Comparison of ENCODE assay signal across 11 cellular contexts in the genomic region with DNA sequence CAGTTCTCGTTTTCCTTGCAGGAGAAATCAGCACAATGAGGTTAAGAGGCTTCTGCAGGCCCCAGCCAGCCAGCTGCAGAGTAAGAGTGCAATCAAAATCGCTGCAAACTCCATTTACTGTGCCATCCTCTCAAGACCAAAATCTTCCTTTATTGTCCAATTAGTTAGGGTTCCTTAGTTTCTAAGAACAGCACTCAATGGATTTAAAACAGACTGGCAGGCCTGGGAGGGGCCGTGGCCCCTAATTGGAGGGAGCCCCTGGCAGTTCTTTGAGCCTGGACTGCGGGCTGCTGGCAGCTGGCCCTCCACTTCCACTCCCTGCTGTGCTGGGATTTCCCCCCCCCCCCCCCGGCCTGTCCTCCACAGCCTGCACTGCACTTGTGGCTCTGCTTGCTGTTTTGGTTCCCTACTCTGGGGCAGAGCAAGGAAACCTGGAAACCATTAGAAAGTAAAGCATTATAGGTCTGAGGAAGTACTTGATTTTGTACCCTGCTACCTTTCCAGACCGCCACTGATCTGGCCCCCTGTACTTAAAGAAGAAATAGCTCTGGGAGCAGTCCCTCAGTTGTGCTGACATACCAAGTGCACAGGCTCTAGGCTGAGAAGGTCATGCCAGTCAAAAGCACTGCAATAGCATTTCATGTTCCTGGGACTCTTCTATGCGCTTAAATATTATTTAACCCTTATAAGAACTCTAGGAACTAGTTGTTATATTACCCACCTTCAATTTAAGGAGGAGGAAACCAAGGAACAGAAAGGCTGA.
DNase-seq lines count a peak whose midpoint lies in the region; ATAC-seq lines count a peak whose summit lies in the region.
"Had no signal": no experiment of that assay in that cellular context is flagged by ENCODE, and none has a peak within 500 bp of the region (broad histone marks: within the 10 kb centered on the region; RNA-seq: fewer than 3 reads in every experiment).

No MANE protein-coding gene starts in this region.

- H3K4me1 Mint-ChIP-seq in activated T-cell treated with anti-CD3 and anti-CD28 coated beads, Interleukin-2, amount 50 U/mL, for 4 hours (ENCODE audit: low read depth), result no peaks in the 10 kb centered on the region

- no peaks in the 10 kb centered on the region for H3K9me3 Mint-ChIP-seq in activated T-cell treated with anti-CD3 and anti-CD28 coated beads, Interleukin-2, amount 50 U/mL, for 4 hours
- H3K9me3 Mint-ChIP-seq: T-helper 1 cell treated with Interleukin-12 subunit alpha and Interleukin-12 subunit beta and Interleukin-4 antibody, amounts not matched to agents 30 μg/mL and 1 μg/mL, for 36 hours had no signal

- peak; percentile 16 for DNase-seq in ACHN
- peak; percentile 11 for DNase-seq in HT1080 (ENCODE audit: low read depth)
- DNase-seq in SK-MEL-5 (ENCODE audit: low read depth, low spot score), result peak; percentile 60
- peak; percentile 51 for DNase-seq in iPS-NIHi11 (ENCODE audit: low spot score)
- no peak for DNase-seq in activated T-cell treated with anti-CD3 and anti-CD28 coated beads, Interleukin-2, amount 50 U/mL, for 4 hours
- no peak for DNase-seq in HT-29 (ENCODE audit: low spot score)
- DNase-seq: dermis blood vessel endothelial cell, sigmoid colon had no signal

- no peaks in the 10 kb centered on the region for H3K27me3 Mint-ChIP-seq in activated T-cell treated with anti-CD3 and anti-CD28 coated beads, Interleukin-2, amount 50 U/mL, for 4 hours (ENCODE audit: low read depth)

- in situ Hi-C loops in ACHN (cut with HindIII; ENCODE audit: low pct_ligation_motif_present, low pct_unique_long_range_greater_than_20kb, low sequenced_read_pairs), result loop anchor here (25.0 kb wide), 1 partner anchor 106 kb away; no protein-coding TSS in a partner anchor
- in situ Hi-C loops in SK-MEL-5 (cut with HindIII; ENCODE audit: low pct_unique_long_range_greater_than_20kb, low sequenced_read_pairs), result no loop called here

- H3K36me3 Mint-ChIP-seq in activated T-cell treated with anti-CD3 and anti-CD28 coated beads, Interleukin-2, amount 50 U/mL, for 4 hours (ENCODE audit: insufficient read depth), result no peaks in the 10 kb centered on the region

- ATAC-seq in HG03196 (IDR thresholded peaks at IDR 0.05; ENCODE audit: unreplicated experiment) (no peak), GM19035 (IDR thresholded peaks at IDR 0.05; ENCODE audit: unreplicated experiment) (no peak)
- ATAC-seq in activated T-cell treated with anti-CD3 and anti-CD28 coated beads, Interleukin-2, amount 50 U/mL, for 4 hours, result no peak

- no peak overlapping the region for H3K4me3 Mint-ChIP-seq in activated T-cell treated with anti-CD3 and anti-CD28 coated beads, Interleukin-2, amount 50 U/mL, for 4 hours
- H3K4me3 Mint-ChIP-seq: T-helper 1 cell treated with Interleukin-12 subunit alpha and Interleukin-12 subunit beta and Interleukin-4 antibody, amounts not matched to agents 30 μg/mL and 1 μg/mL, for 36 hours had no signal

Comparison
In these comparisons a context has a peak if more than half of its experiments do, and no peak if none do; other contexts are left out.
1. DNase-seq: peak in ACHN (single experiment), HT1080 (single experiment), SK-MEL-5 (single experiment) and iPS-NIHi11 (single experiment); none in activated T-cell treated with anti-CD3 and anti-CD28 coated beads, Interleukin-2, amount 50 U/mL, for 4 hours (single experiment) and HT-29 (single experiment).